15 cellular contexts compared by ENCODE assay signal in the genomic region with DNA sequence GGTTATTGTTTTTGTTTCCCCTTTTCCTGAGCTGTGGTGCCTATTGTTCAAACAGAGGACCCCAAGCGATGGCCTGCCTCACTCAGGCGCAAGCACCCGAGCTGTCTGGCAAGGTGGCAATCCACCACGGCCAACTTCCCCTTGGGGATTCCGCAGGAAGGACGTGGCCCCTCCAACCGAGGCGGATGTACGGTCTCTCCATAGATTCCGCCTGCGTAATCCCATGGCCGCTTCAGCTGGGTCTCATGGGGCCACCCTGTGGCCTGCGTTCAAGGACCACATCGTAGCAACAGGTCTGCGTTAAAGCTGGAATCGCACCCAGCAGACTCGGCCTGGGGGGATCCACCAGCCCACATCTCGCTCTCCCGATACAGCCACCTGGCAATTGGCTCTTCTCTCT.
DNase-seq lines count a peak whose midpoint lies in the region; ATAC-seq and TF ChIP-seq lines count a peak whose summit lies in the region.
"Had no signal": no experiment of that assay in that cellular context is flagged by ENCODE, and none has a peak within 500 bp of the region (broad histone marks: within the 10 kb centered on the region; RNA-seq: fewer than 3 reads in every experiment).

No MANE protein-coding gene starts in this region.

- ATAC-seq in lower lobe of right lung, result no peak
- ATAC-seq in HG03097 (IDR thresholded peaks at IDR 0.05; ENCODE audit: low FRiP score, unreplicated experiment), result no peak
- ATAC-seq: psoas muscle had no signal

- H3K27ac ChIP-seq in adrenal gland (peak overlapping the region in 4 of 5 donors; percentile 20 to 80 (median 58)), lower lobe of right lung (peak overlapping the region; percentile 60)
- H3K27ac ChIP-seq: psoas muscle, suprapubic skin had no signal

- DNase-seq in Ammon's horn (ENCODE audit: low spot score) (peak; percentile 66), DMS153 treated with DMSO at 0.1 percent for 48 hours (lab: John Stamatoyannopoulos, UW; ENCODE audit: unreplicated experiment) (peak; percentile 28), adrenal gland (peak in 4 of 7 donors; percentile 42 to 75 (median 56)), lower lobe of right lung (peak; percentile 76), superior temporal gyrus (ENCODE audit: extremely low spot score) (no peak), T-helper 9 cell (no peak)
- DNase-seq in activated CD8-positive, alpha-beta memory T cell treated with anti-CD3 and anti-CD28 coated beads, Interleukin-2, amount 50 U/mL, for 48 hours, result no peak
- DNase-seq: activated B cell treated with CpG ODN at 0.5 μM for 24 hours, AML-193, DMS 273 treated with DMSO at 0.1 percent for 48 hours, NCI-H774, RPMI8226 had no signal

- intact Hi-C loops in adrenal gland (cut with DNase I) (loop anchor here in 1 of 2 donors (10.0 kb wide), 1 partner anchor 76 kb away; the partner anchor contains the start of gene CEBPB), lower lobe of right lung (cut with DNase I) (no loop called here)

- no peaks in the 10 kb centered on the region for H3K27me3 ChIP-seq in adrenal gland
- H3K27me3 ChIP-seq in lower lobe of right lung (ENCODE audit: low read depth), result no peaks in the 10 kb centered on the region
- H3K27me3 ChIP-seq: suprapubic skin had no signal

- no peaks in the 10 kb centered on the region for H3K9me3 ChIP-seq in adrenal gland (replicated peaks in 1 of 3)
- no peaks in the 10 kb centered on the region for H3K9me3 ChIP-seq in lower lobe of right lung
- H3K9me3 ChIP-seq: psoas muscle, suprapubic skin had no signal

- WGBS in adrenal gland, 4 donors, result 78 to 92% (median 80%) methylated on average over 9 to 19 of the region's 19 CpGs

- no peak overlapping the region for H3K4me3 ChIP-seq in adrenal gland
- H3K4me3 ChIP-seq in lower lobe of right lung, result no peak overlapping the region
- H3K4me3 ChIP-seq: psoas muscle, suprapubic skin had no signal

- peak in 1 of 6 experiments; percentile 4 for TF ChIP-seq CTCF in adrenal gland (IDR thresholded peaks at IDR 0.05)
- TF ChIP-seq CTCF in lower lobe of right lung (IDR thresholded peaks at IDR 0.05), result no peak

- H3K4me1 ChIP-seq in adrenal gland (replicated peaks in 1 of 2), result peaks cover 28 to 33% of the 10 kb centered on the region in 2 donors
- H3K4me1 ChIP-seq in lower lobe of right lung, result peaks cover 69% of the 10 kb centered on the region

- no peak for TF ChIP-seq POLR2A in adrenal gland (IDR thresholded peaks at IDR 0.05)

- H3K36me3 ChIP-seq in adrenal gland (replicated peaks in 1 of 2) (no peaks in the 10 kb centered on the region), lower lobe of right lung (no peaks in the 10 kb centered on the region)
- H3K36me3 ChIP-seq: suprapubic skin had no signal

Comparison
In these comparisons a context has a peak if more than half of its experiments do, and no peak if none do; other contexts are left out.
1. DNase-seq: peak in Ammon's horn (single experiment), DMS153 treated with DMSO at 0.1 percent for 48 hours (single experiment), adrenal gland (4 of 7) and lower lobe of right lung (single experiment); none in superior temporal gyrus (single experiment), activated CD8-positive, alpha-beta memory T cell treated with anti-CD3 and anti-CD28 coated beads, Interleukin-2, amount 50 U/mL, for 48 hours (single experiment) and T-helper 9 cell (single experiment).